26 cellular contexts compared by ENCODE assay signal in the genomic region with DNA sequence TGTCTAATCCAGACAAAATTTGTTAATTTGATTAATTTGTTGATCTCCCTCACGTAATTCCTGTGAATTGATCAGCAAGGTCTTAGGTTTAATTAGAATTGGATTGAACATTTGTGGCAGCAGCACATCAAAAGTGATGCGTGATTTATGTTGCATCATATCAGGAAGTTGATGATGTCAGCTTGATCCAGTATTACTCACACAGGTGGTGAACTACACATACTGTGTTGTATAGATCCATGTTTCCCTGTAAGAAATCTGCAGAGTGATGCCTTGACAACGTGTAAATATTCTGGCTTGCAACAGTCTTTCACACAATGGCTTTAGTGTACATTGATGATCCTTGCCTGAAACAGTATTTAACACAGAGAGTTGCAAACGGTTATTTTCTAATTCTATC.
DNase-seq lines count a peak whose midpoint lies in the region; ATAC-seq, FAIRE-seq and TF ChIP-seq lines count a peak whose summit lies in the region.
"Had no signal": no experiment of that assay in that cellular context is flagged by ENCODE, and none has a peak within 500 bp of the region (broad histone marks: within the 10 kb centered on the region; RNA-seq: fewer than 3 reads in every experiment).

No MANE protein-coding gene starts in this region.

- H3K27ac ChIP-seq in IMR-90 (ENCODE audit: insufficient read depth, low read length), result no peak overlapping the region
- H3K27ac ChIP-seq in K562 (ENCODE audit: extremely low read depth, low read depth, low read length), result no peak overlapping the region
- peak overlapping the region; percentile 68 for H3K27ac ChIP-seq in keratinocyte (ENCODE audit: control insufficient read depth, insufficient read depth, low read length)
- H3K27ac ChIP-seq: 22Rv1, hepatocyte, upper lobe of right lung, WERI-Rb-1 had no signal

- no peak overlapping the region for H2AK9ac ChIP-seq in IMR-90 (replicated peaks; ENCODE audit: low read depth, low read length, poor library complexity)

- no peak overlapping the region for H3K4me2 ChIP-seq in IMR-90 (ENCODE audit: low read depth, low read length)
- H3K4me2 ChIP-seq in K562 (ENCODE audit: insufficient read depth, low read length), result no peak overlapping the region
- peak overlapping the region; percentile 9 for H3K4me2 ChIP-seq in keratinocyte (ENCODE audit: control insufficient read depth, extremely low read depth, insufficient read depth, low read depth, low read length)
- H3K4me2 ChIP-seq: hepatocyte, smooth muscle cell had no signal

- no peak overlapping the region for H2AK5ac ChIP-seq in IMR-90 (ENCODE audit: low read depth, low read length)

- H3K23ac ChIP-seq in IMR-90 (ENCODE audit: low read depth, low read length), result no peak overlapping the region

- dilution Hi-C loops in IMR-90 (cut with HindIII; ENCODE audit: low sequenced_read_pairs, unreplicated experiment) (no loop called here), keratinocyte (cut with MboI; ENCODE audit: extremely low pct_ligation_motif_present, low sequenced_read_pairs) (no loop called here)

- no peak overlapping the region for H4K5ac ChIP-seq in IMR-90 (ENCODE audit: low read depth, low read length)

- ATAC-seq in IMR-90 (ENCODE audit: low read depth), result no peak
- no peak for ATAC-seq in K562
- no peak for ATAC-seq in effector memory CD8-positive, alpha-beta T cell (replicated peaks)
- no peak for ATAC-seq in GM19351 (IDR thresholded peaks at IDR 0.05; ENCODE audit: unreplicated experiment)
- ATAC-seq: natural killer cell treated with Interleukin-12 subunit alpha and Interleukin-12 subunit beta and Interleukin-15 and Interleukin-18, amount 100 ng/mL, for 72 hours; upper lobe of right lung had no signal

- no peak overlapping the region for H2BK5ac ChIP-seq in IMR-90 (ENCODE audit: low read depth, low read length, poor library complexity, severe bottlenecking)

- no peak for TF ChIP-seq RAD21 in IMR-90 (IDR thresholded peaks at IDR 0.05; ENCODE audit: low read length)
- no peak for TF ChIP-seq RAD21 in K562 (CRISPR knock-in tag; conservative IDR thresholded peaks at IDR 0.05 in 1 of 2, IDR thresholded peaks at IDR 0.05 in 1 of 2)

- H2BK120ac ChIP-seq in IMR-90 (ENCODE audit: low read depth, low read length), result no peak overlapping the region

- no peaks in the 10 kb centered on the region for H3K79me2 ChIP-seq in K562 (ENCODE audit: control insufficient read depth, insufficient read depth, low read length)
- no peaks in the 10 kb centered on the region for H3K79me2 ChIP-seq in keratinocyte (ENCODE audit: control insufficient read depth, insufficient read depth, low read length)
- H3K79me2 ChIP-seq: hepatocyte had no signal

- no peaks in the 10 kb centered on the region for H3K4me1 Mint-ChIP-seq in effector memory CD8-positive, alpha-beta T cell (ENCODE audit: low read depth in 2 of 2)
- H3K4me1 Mint-ChIP-seq: activated naive CD4-positive, alpha-beta T cell treated with anti-CD3 and anti-CD28 coated beads, Interleukin-2, amount 50 U/mL, for 24 hours; CD4-positive, alpha-beta memory T cell had no signal

- no peak overlapping the region for H4K8ac ChIP-seq in IMR-90 (ENCODE audit: low read depth in 2 of 2, low read length in 2 of 2)

- H2BK15ac ChIP-seq in IMR-90 (ENCODE audit: low read depth, low read length), result no peak overlapping the region

- no peak overlapping the region for H3K9ac ChIP-seq in IMR-90 (ENCODE audit: low read depth, low read length)
- no peak overlapping the region for H3K9ac ChIP-seq in K562 (ENCODE audit: insufficient read depth in 1 of 2, low read depth in 2 of 2, low read length in 2 of 2)
- no peak overlapping the region for H3K9ac ChIP-seq in keratinocyte (ENCODE audit: control insufficient read depth, extremely low read depth, insufficient read depth, low read length)

- H3K4me1 ChIP-seq in IMR-90 (ENCODE audit: control insufficient read depth, insufficient read depth, low read length), result peaks cover 7% of the 10 kb centered on the region; the same call in 1 of the 2 replicates
- no peaks in the 10 kb centered on the region for H3K4me1 ChIP-seq in K562 (replicated peaks in 1 of 2; ENCODE audit: control insufficient read depth in 2 of 2, insufficient read depth in 2 of 2, low read length in 2 of 2)
- peaks cover 30% of the 10 kb centered on the region for H3K4me1 ChIP-seq in keratinocyte (ENCODE audit: control insufficient read depth, extremely low read depth, insufficient read depth, low read length)
- H3K4me1 ChIP-seq: upper lobe of right lung had no signal

- H3K4me3 ChIP-seq in IMR-90 (ENCODE audit: insufficient read depth, low read depth, low read length), result no peak overlapping the region
- H3K4me3 ChIP-seq in K562, result no peak overlapping the region
- H3K4me3 ChIP-seq in keratinocyte (ENCODE audit: control insufficient read depth in 2 of 3, extremely low read depth in 1 of 3, insufficient read depth in 2 of 3, low read depth in 1 of 3, low read length in 3 of 3), result no peak overlapping the region
- H3K4me3 ChIP-seq: hepatocyte, smooth muscle cell, upper lobe of right lung had no signal

- H3K9me1 ChIP-seq in IMR-90 (ENCODE audit: insufficient read depth, low read length) (no peaks in the 10 kb centered on the region; the same call in 1 of the 2 replicates), K562 (ENCODE audit: control insufficient read depth, insufficient read depth, low read length) (no peaks in the 10 kb centered on the region), keratinocyte (ENCODE audit: control insufficient read depth, extremely low read depth, insufficient read depth, low read length) (no peaks in the 10 kb centered on the region)

- CTCF ChIA-PET in IMR-90 (lab: Yijun Ruan, JAX) (no interaction called here), K562 (lab: Yijun Ruan, JAX; ENCODE audit: low intra/inter-chr PET ratio) (no interaction called here)

- H3K27ac Mint-ChIP-seq in effector memory CD8-positive, alpha-beta T cell, result no peak overlapping the region
- H3K27ac Mint-ChIP-seq: activated naive CD4-positive, alpha-beta T cell treated with anti-CD3 and anti-CD28 coated beads, Interleukin-2, amount 50 U/mL, for 24 hours; CD4-positive, alpha-beta memory T cell; natural killer cell treated with Interleukin-12 subunit alpha and Interleukin-12 subunit beta and Interleukin-15 and Interleukin-18, amount 100 ng/mL, for 72 hours had no signal

- DNase-seq in NCI-H748 (lab: John Stamatoyannopoulos, UW; ENCODE audit: unreplicated experiment) (peak; percentile 5), NCI-H748 treated with DMSO at 0.1 percent for 48 hours (lab: John Stamatoyannopoulos, UW) (no peak), IMR-90 (peak; percentile 37), K562 (ENCODE audit: extremely low read depth in 1 of 4, low spot score in 3 of 4) (no peak), keratinocyte (ENCODE audit: low read depth, low spot score) (peak; percentile 46), cortex of kidney (lab: John Stamatoyannopoulos, UW) (no peak)
- DNase-seq in effector memory CD8-positive, alpha-beta T cell, result no peak
- DNase-seq: activated CD4-positive, alpha-beta T cell treated with anti-CD3 and anti-CD28 coated beads, Interleukin-2, amount 50 U/mL, for 1 hour; CD4-positive, alpha-beta memory T cell; cerebellar nuclear complex; DMS153; erythroblast; foreskin melanocyte; GF-D8; NCI-H1436 treated with DMSO at 0.1 percent for 48 hours; NCI-H524; retina; stimulated activated CD4-positive, alpha-beta T cell treated with anti-CD3 and anti-CD28 coated beads, Interleukin-2, amount 100 ng/mL, for 24 hours; upper lobe of right lung; WERI-Rb-1 had no signal

- no TSS peak for BruUV-seq in IMR-90 (replicated peaks; lab: Mats Ljungman, UMichigan)
- BruUV-seq in K562 (replicated peaks; lab: Mats Ljungman, UMichigan), result no TSS peak

- no peak overlapping the region for H3K4ac ChIP-seq in IMR-90 (ENCODE audit: low read depth, low read length)

- H3K18ac ChIP-seq in IMR-90 (ENCODE audit: low read depth, low read length), result no peak overlapping the region

- no peak overlapping the region for H3K14ac ChIP-seq in IMR-90 (replicated peaks; ENCODE audit: low read depth, low read length)

- WGBS in IMR-90 (ENCODE audit: extremely low coverage in 2 of 2, insufficient read length in 1 of 2), 2 experiments, result no CpG with 5 or more reads among the region's 4 CpGs
- WGBS in K562 (ENCODE audit: insufficient coverage, low coverage, missing lambda C conversion rate), result 3% methylated on average over 4 of the region's 4 CpGs

- H3K9me3 Mint-ChIP-seq in effector memory CD8-positive, alpha-beta T cell, result no peaks in the 10 kb centered on the region
- H3K9me3 Mint-ChIP-seq: activated naive CD4-positive, alpha-beta T cell treated with anti-CD3 and anti-CD28 coated beads, Interleukin-2, amount 50 U/mL, for 24 hours; natural killer cell treated with Interleukin-12 subunit alpha and Interleukin-12 subunit beta and Interleukin-15 and Interleukin-18, amount 100 ng/mL, for 72 hours had no signal

- H3K56ac ChIP-seq in IMR-90 (ENCODE audit: extremely low read depth, insufficient read depth, low read length), result no peak overlapping the region

- intact Hi-C loops in IMR-90 (cut with micrococcal nuclease) (no loop called here), K562 (cut with micrococcal nuclease) (no loop called here)

- TF ChIP-seq POLR2A in IMR-90 (IDR thresholded peaks at IDR 0.05; ENCODE audit: low read depth, low read length) (no peak), K562 (conservative IDR thresholded peaks at IDR 0.05) (no peak)

- no peaks in the 10 kb centered on the region for H3K9me3 ChIP-seq in IMR-90 (ENCODE audit: control insufficient read depth, insufficient read depth, low read length)
- no peaks in the 10 kb centered on the region for H3K9me3 ChIP-seq in K562 (replicated peaks; ENCODE audit: control insufficient read depth, insufficient read depth, low read depth, low read length)
- no peaks in the 10 kb centered on the region for H3K9me3 ChIP-seq in keratinocyte (ENCODE audit: control insufficient read depth, low read depth, low read length)
- H3K9me3 ChIP-seq: upper lobe of right lung had no signal

- no peak overlapping the region for H4K91ac ChIP-seq in IMR-90 (ENCODE audit: insufficient read depth, low read depth, low read length)

- peaks cover 7 to 21% of the 10 kb centered on the region in 2 donors for H3K27me3 Mint-ChIP-seq in effector memory CD8-positive, alpha-beta T cell

- H3K36me3 ChIP-seq in IMR-90 (ENCODE audit: control insufficient read depth, insufficient read depth, low read length) (no peaks in the 10 kb centered on the region), K562 (ENCODE audit: control insufficient read depth, insufficient read depth, low read length) (no peaks in the 10 kb centered on the region), keratinocyte (ENCODE audit: control insufficient read depth in 2 of 2, extremely low read depth in 1 of 2, insufficient read depth in 2 of 2, low read length in 2 of 2) (no peaks in the 10 kb centered on the region)
- H3K36me3 ChIP-seq: upper lobe of right lung, WERI-Rb-1 had no signal

- H4K20me1 ChIP-seq in IMR-90 (ENCODE audit: insufficient read depth, low read length) (no peaks in the 10 kb centered on the region), K562 (replicated peaks; ENCODE audit: control insufficient read depth, insufficient read depth, low read length) (no peaks in the 10 kb centered on the region), keratinocyte (ENCODE audit: control insufficient read depth, extremely low read depth, insufficient read depth, low read length) (no peaks in the 10 kb centered on the region)

- in situ Hi-C loops in IMR-90 (cut with MboI; ENCODE audit: low sequenced_read_pairs), result no loop called here
- in situ Hi-C loops in K562 (cut with MboI), result no loop called here

- H3K4me3 Mint-ChIP-seq in effector memory CD8-positive, alpha-beta T cell, result no peak overlapping the region
- H3K4me3 Mint-ChIP-seq: activated naive CD4-positive, alpha-beta T cell treated with anti-CD3 and anti-CD28 coated beads, Interleukin-2, amount 50 U/mL, for 24 hours; CD4-positive, alpha-beta memory T cell; natural killer cell treated with Interleukin-12 subunit alpha and Interleukin-12 subunit beta and Interleukin-15 and Interleukin-18, amount 100 ng/mL, for 72 hours had no signal

- H3K36me3 Mint-ChIP-seq in effector memory CD8-positive, alpha-beta T cell (ENCODE audit: insufficient read depth), result no peaks in the 10 kb centered on the region
- H3K36me3 Mint-ChIP-seq: activated naive CD4-positive, alpha-beta T cell treated with anti-CD3 and anti-CD28 coated beads, Interleukin-2, amount 50 U/mL, for 24 hours; CD4-positive, alpha-beta memory T cell; natural killer cell treated with Interleukin-12 subunit alpha and Interleukin-12 subunit beta and Interleukin-15 and Interleukin-18, amount 100 ng/mL, for 72 hours had no signal

- TF ChIP-seq CTCF in IMR-90 (conservative IDR thresholded peaks at IDR 0.05; ENCODE audit: low read depth, low read length) (no peak), K562 (IDR thresholded peaks at IDR 0.05 in 2 of 3, conservative IDR thresholded peaks at IDR 0.05 in 1 of 3; ENCODE audit: insufficient read depth in 2 of 3, low read depth in 1 of 3, low read length in 3 of 3) (no peak), keratinocyte (optimal IDR thresholded peaks at IDR 0.05 in 1 of 3, IDR thresholded peaks at IDR 0.05 in 1 of 3, conservative IDR thresholded peaks at IDR 0.05 in 1 of 3; ENCODE audit: extremely low read depth in 1 of 3, insufficient read depth in 2 of 3, low read length in 3 of 3) (no peak)

- POLR2A ChIA-PET in IMR-90 (lab: Charles Lee; ENCODE audit: unreplicated experiment), result no interaction called here
- POLR2A ChIA-PET in K562 (lab: Yijun Ruan, JAX), result no interaction called here

- FAIRE-seq in K562 (lab: Jason Lieb, UNC) (no peak), keratinocyte (lab: Jason Lieb, UNC) (peak; percentile 92)

- no peak for TF ChIP-seq EP300 in K562 (IDR thresholded peaks at IDR 0.05; ENCODE audit: low read length)

- H2AFZ ChIP-seq in IMR-90 (replicated peaks; ENCODE audit: low read length, poor library complexity) (no peak overlapping the region), K562 (ENCODE audit: low read depth, low read length) (no peak overlapping the region), keratinocyte (ENCODE audit: control insufficient read depth, low read length) (no peak overlapping the region)
- H2AFZ ChIP-seq: hepatocyte had no signal

- H2BK20ac ChIP-seq in IMR-90 (ENCODE audit: low read depth, low read length), result no peak overlapping the region

- H3K27me3 ChIP-seq in IMR-90 (ENCODE audit: control insufficient read depth, insufficient read depth, low read length) (no peaks in the 10 kb centered on the region), K562 (ENCODE audit: control insufficient read depth in 2 of 2, insufficient read depth in 2 of 2, low read length in 2 of 2) (no peaks in the 10 kb centered on the region), keratinocyte (ENCODE audit: control insufficient read depth, extremely low read depth, insufficient read depth, low read length) (no peaks in the 10 kb centered on the region)
- H3K27me3 ChIP-seq: hepatocyte, upper lobe of right lung had no signal

- H3K79me1 ChIP-seq in IMR-90 (ENCODE audit: low read depth in 1 of 2, low read length in 2 of 2), result no peaks in the 10 kb centered on the region

Comparison
In these comparisons a context has a peak if more than half of its experiments do, and no peak if none do; other contexts are left out.
1. DNase-seq: peak in NCI-H748 (single experiment), IMR-90 (single experiment) and keratinocyte (single experiment); none in NCI-H748 treated with DMSO at 0.1 percent for 48 hours (single experiment), K562 (0 of 4), effector memory CD8-positive, alpha-beta T cell (0 of 3) and cortex of kidney (single experiment).